Comparison of ENCODE assay signal across 8 cellular contexts in the genomic region with DNA sequence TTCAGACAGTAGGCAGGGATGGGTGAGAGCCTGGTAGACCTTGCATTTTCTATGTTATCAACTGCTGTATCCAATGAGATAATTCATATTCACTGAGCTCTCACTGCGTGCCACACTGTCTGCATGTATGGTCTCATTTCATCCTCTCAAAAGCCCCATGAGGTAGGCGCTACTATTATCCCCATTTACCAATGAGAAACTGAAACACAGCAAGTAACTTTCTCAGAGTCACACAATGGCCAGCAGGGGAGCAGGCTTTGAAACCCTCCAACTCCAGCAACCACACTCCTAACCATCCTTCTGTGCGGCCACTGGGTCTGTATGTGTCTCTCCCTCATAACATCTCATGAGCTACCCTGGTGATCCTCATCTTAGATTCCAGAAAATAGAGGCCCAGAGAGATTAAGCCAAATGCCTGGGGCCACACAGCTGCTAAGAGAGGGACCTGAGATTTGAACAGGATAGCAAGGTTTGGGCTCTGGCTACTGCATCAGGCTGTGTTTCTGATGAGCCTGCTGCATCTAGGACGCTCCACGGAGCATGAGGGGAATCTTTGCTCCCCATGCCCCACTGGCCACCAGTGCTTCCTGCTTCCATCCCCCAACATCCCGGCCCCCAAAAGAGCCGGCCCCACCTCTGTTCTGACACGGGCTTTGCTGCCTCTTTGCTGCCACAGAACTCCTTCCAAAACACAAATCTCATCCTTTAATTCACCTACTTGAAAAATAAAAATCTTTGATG. TPM values are rescaled to one million over a fixed set of nuclear protein-coding genes. Genes with fewer than 3 reads are reported as not detected.
DNase-seq lines count a peak whose midpoint lies in the region; ATAC-seq and FAIRE-seq lines count a peak whose summit lies in the region.

No MANE protein-coding gene starts in this region.

- peaks cover 45% of the 10 kb centered on the region for H3K4me1 Mint-ChIP-seq in activated naive CD8-positive, alpha-beta T cell treated with anti-CD3 and anti-CD28 coated beads, Interleukin-2, amount 10 ng/mL, durations not matched to agents 7 days and 5 days

- peak overlapping the region; percentile 99 for H3K27ac Mint-ChIP-seq in activated naive CD8-positive, alpha-beta T cell treated with anti-CD3 and anti-CD28 coated beads, Interleukin-2, amount 10 ng/mL, durations not matched to agents 7 days and 5 days

- H3K4me3 Mint-ChIP-seq in activated naive CD8-positive, alpha-beta T cell treated with anti-CD3 and anti-CD28 coated beads, Interleukin-2, amount 10 ng/mL, durations not matched to agents 7 days and 5 days, result peak overlapping the region; percentile 97

- FAIRE-seq in RCC 7860 (lab: Jason Lieb, UNC), result no peak

- peak; percentile 33 for ATAC-seq in GM18907 (IDR thresholded peaks at IDR 0.05; ENCODE audit: unreplicated experiment)
- peak; percentile 51 for ATAC-seq in activated naive CD8-positive, alpha-beta T cell treated with anti-CD3 and anti-CD28 coated beads, Interleukin-2, amount 10 ng/mL, durations not matched to agents 7 days and 5 days (ENCODE audit: low read depth)

- H3K36me3 Mint-ChIP-seq in activated naive CD8-positive, alpha-beta T cell treated with anti-CD3 and anti-CD28 coated beads, Interleukin-2, amount 10 ng/mL, durations not matched to agents 7 days and 5 days, result peaks cover 71% of the 10 kb centered on the region

- H3K27me3 Mint-ChIP-seq in activated naive CD8-positive, alpha-beta T cell treated with anti-CD3 and anti-CD28 coated beads, Interleukin-2, amount 10 ng/mL, durations not matched to agents 7 days and 5 days, result no peaks in the 10 kb centered on the region

- peak; percentile 22 to 40 for DNase-seq in Kasumi-1 (lab: John Stamatoyannopoulos, UW)
- peak; percentile 63 for DNase-seq in activated naive CD8-positive, alpha-beta T cell treated with anti-CD3 and anti-CD28 coated beads, Interleukin-2, amount 10 ng/mL, durations not matched to agents 7 days and 5 days
- peak; percentile 58 for DNase-seq in stimulated activated CD4-positive, alpha-beta T cell treated with anti-CD3 and anti-CD28 coated beads, Interleukin-4, amount 100 ng/mL, for 1 hour
- DNase-seq in NCI-H1105 treated with DMSO at 0.1 percent for 48 hours (lab: John Stamatoyannopoulos, UW), result no peak
- DNase-seq in RCC 7860 (ENCODE audit: low spot score), result no peak
- no peak for DNase-seq in iPS-NIHi7 (ENCODE audit: extremely low spot score)
- DNase-seq in cerebellar nuclear complex (lab: John Stamatoyannopoulos, UW), result no peak

- POLR2A ChIA-PET in activated naive CD8-positive, alpha-beta T cell treated with anti-CD3 and anti-CD28 coated beads, Interleukin-2, amount 10 ng/mL, durations not matched to agents 7 days and 5 days (lab: Charles Lee), result interaction anchor here (0.5 to 20.1 kb wide), 19 partner anchors 15 to 1127 kb away, joined by 3 to 579 read pairs (median 18); a partner anchor contains a TSS

- H3K9me3 Mint-ChIP-seq in activated naive CD8-positive, alpha-beta T cell treated with anti-CD3 and anti-CD28 coated beads, Interleukin-2, amount 10 ng/mL, durations not matched to agents 7 days and 5 days, result no peaks in the 10 kb centered on the region

RNA-seq across cellular contexts. Expression of a gene that starts 3.2 kb away (rescaled TPM):
- 100 to 1,000 TPM; 231 to 238 TPM for total RNA-seq in activated naive CD8-positive, alpha-beta T cell treated with anti-CD3 and anti-CD28 coated beads, Interleukin-2, amount 10 ng/mL, durations not matched to agents 7 days and 5 days

Comparison
In these comparisons a context has a peak if more than half of its experiments do, and no peak if none do; other contexts are left out.
1. DNase-seq: peak in Kasumi-1 (2 of 2), activated naive CD8-positive, alpha-beta T cell treated with anti-CD3 and anti-CD28 coated beads, Interleukin-2, amount 10 ng/mL, durations not matched to agents 7 days and 5 days (single experiment) and stimulated activated CD4-positive, alpha-beta T cell treated with anti-CD3 and anti-CD28 coated beads, Interleukin-4, amount 100 ng/mL, for 1 hour (single experiment); none in NCI-H1105 treated with DMSO at 0.1 percent for 48 hours (single experiment), RCC 7860 (single experiment), iPS-NIHi7 (single experiment) and cerebellar nuclear complex (0 of 2).